ENCODE assay signal across 8 cellular contexts in genomic region chr6:44431118-44431725, GRCh38. TPM values are rescaled to one million over a fixed set of nuclear protein-coding genes. Genes with fewer than 3 reads are reported as not detected.
DNase-seq lines count a peak whose midpoint lies in the region; ATAC-seq, FAIRE-seq and TF ChIP-seq lines count a peak whose summit lies in the region.

No MANE protein-coding gene starts in this region.

- no peak overlapping the region for H2BK12ac ChIP-seq in trophoblast cell (ENCODE audit: low read length)

- no peak overlapping the region for H4K12ac ChIP-seq in trophoblast cell (ENCODE audit: low read depth, low read length)

- no peak overlapping the region for H4K8ac ChIP-seq in trophoblast cell (ENCODE audit: low read depth, low read length)

- no peaks in the 10 kb centered on the region for H3K9me3 ChIP-seq in gastroesophageal sphincter
- H3K9me3 ChIP-seq in trophoblast cell (ENCODE audit: insufficient read depth, low read depth, low read length) = no peaks in the 10 kb centered on the region

- TF ChIP-seq CTCF in D721Med (IDR thresholded peaks at IDR 0.05; ENCODE audit: insufficient read depth, missing control alignments) (peak; percentile 87), gastroesophageal sphincter (IDR thresholded peaks at IDR 0.05) (peak; percentile 71 to 77 (median 72))

- no peak for DNase-seq in D721Med (ENCODE audit: insufficient read length, low spot score)
- DNase-seq in H4 (ENCODE audit: low spot score) = peak; percentile 68
- DNase-seq in NCI-H524 treated with DMSO at 0.1 percent for 48 hours (lab: John Stamatoyannopoulos, UW) = peak; percentile 1
- DNase-seq in activated CD8-positive, alpha-beta memory T cell treated with anti-CD3 and anti-CD28 coated beads, Interleukin-2, amount 50 U/mL, for 4 hours = peak; percentile 29
- DNase-seq in trophoblast cell = peak; percentile 29 to 78

- WGBS in gastroesophageal sphincter (ENCODE audit: low coverage in 1 of 2), 2 donors = 82 to 90% methylated on average over 1 of the region's 1 CpG
- whole genome bisulfite sequencing in trophoblast cell (ENCODE audit: extremely low coverage, insufficient coverage, insufficient read length) = no CpG with 5 or more reads among the region's 1 CpG

- TF ChIP-seq EP300 in gastroesophageal sphincter (IDR thresholded peaks at IDR 0.05) = no peak

- peak overlapping the region in 1 of 4 donors; percentile 13 for H3K27ac ChIP-seq in gastroesophageal sphincter
- H3K27ac ChIP-seq in trophoblast cell (ENCODE audit: low read depth, low read length) = no peak overlapping the region

- no peak overlapping the region for H2BK120ac ChIP-seq in trophoblast cell (ENCODE audit: insufficient read depth, low read length, poor library complexity)

- H2AK5ac ChIP-seq in trophoblast cell (ENCODE audit: low read length) = no peak overlapping the region

- no peak overlapping the region for H3K23ac ChIP-seq in trophoblast cell (ENCODE audit: low read length)

- H3K9ac ChIP-seq in trophoblast cell (ENCODE audit: low read length) = no peak overlapping the region

- H3K4ac ChIP-seq in trophoblast cell (ENCODE audit: low read depth, low read length) = no peak overlapping the region

- no peak overlapping the region for H4K91ac ChIP-seq in trophoblast cell (ENCODE audit: low read depth, low read length)

- peaks cover 3 to 43% of the 10 kb centered on the region in 2 donors for H3K36me3 ChIP-seq in gastroesophageal sphincter
- H3K36me3 ChIP-seq in trophoblast cell (ENCODE audit: control insufficient read depth in 1 of 2, insufficient read depth in 2 of 2, low read length in 2 of 2) = peaks cover 6% of the 10 kb centered on the region in 2 experiments

- TF ChIP-seq POLR2A in gastroesophageal sphincter (IDR thresholded peaks at IDR 0.05) = no peak

- ATAC-seq in gastroesophageal sphincter = peak; percentile 67
- ATAC-seq in GM21515 (IDR thresholded peaks at IDR 0.05; ENCODE audit: unreplicated experiment) = no peak
- no peak for ATAC-seq in HG02852 (IDR thresholded peaks at IDR 0.05; ENCODE audit: unreplicated experiment)

- no peak overlapping the region for H3K4me2 ChIP-seq in trophoblast cell (ENCODE audit: low read length)

- H3K18ac ChIP-seq in trophoblast cell (ENCODE audit: low read length) = no peak overlapping the region

- H3K27me3 ChIP-seq in gastroesophageal sphincter (no peaks in the 10 kb centered on the region), trophoblast cell (ENCODE audit: insufficient read depth, low read length) (no peaks in the 10 kb centered on the region)

- no peak overlapping the region for H2AFZ ChIP-seq in trophoblast cell (ENCODE audit: insufficient read depth, low read length, poor library complexity)

- H3K79me1 ChIP-seq in trophoblast cell (ENCODE audit: low read length) = no peaks in the 10 kb centered on the region

- no peak overlapping the region for H2BK5ac ChIP-seq in trophoblast cell (ENCODE audit: low read depth, low read length, poor library complexity)

- H3K4me3 ChIP-seq in gastroesophageal sphincter (no peak overlapping the region), trophoblast cell (ENCODE audit: low read depth, low read length) (no peak overlapping the region)

- peaks cover 0 to 44% (median 9%) of the 10 kb centered on the region in 3 donors for H3K4me1 ChIP-seq in gastroesophageal sphincter
- H3K4me1 ChIP-seq in trophoblast cell (ENCODE audit: control insufficient read depth in 1 of 2, insufficient read depth in 2 of 2, low read length in 2 of 2) = peaks cover 0 to 2% of the 10 kb centered on the region in 2 experiments

- H3K14ac ChIP-seq in trophoblast cell (ENCODE audit: low read length) = no peak overlapping the region

- FAIRE-seq in D721Med (lab: Jason Lieb, UNC) = peak; percentile 53

- H3K79me2 ChIP-seq in trophoblast cell (ENCODE audit: control insufficient read depth, insufficient read depth, low read length, poor library complexity) = no peaks in the 10 kb centered on the region

RNA-seq across cellular contexts. Expression of gene CDC5L, which starts 43.7 kb away (rescaled TPM):
- total RNA-seq in H4 (2014; rRNA removed; shearing (Covaris generic)) = 29.0 and 34.7 TPM in 2 replicates
- total RNA-seq in gastroesophageal sphincter = 10 to 100 TPM; 23.3 to 32.1 (median 28.5) TPM
- 18.6 and 19.1 TPM in 2 replicates for polyA plus RNA-seq in trophoblast cell (2013)
